Comparison of ENCODE assay signal across 18 cellular contexts in genomic region chr14:82528011-82528410, GRCh38.
"Had no signal": no experiment of that assay in that cellular context is flagged by ENCODE, and none has a peak within 500 bp of the region (broad histone marks: within the 10 kb centered on the region; RNA-seq: fewer than 3 reads in every experiment).

No MANE protein-coding gene starts in this region.

- H3K36me3 ChIP-seq: esophagus muscularis mucosa, left ventricle myocardium inferior, neutrophil, stomach, upper lobe of left lung, WERI-Rb-1 had no signal

- H3K4me3 ChIP-seq: coronary artery, esophagus muscularis mucosa, left ventricle myocardium inferior, stomach, testis, upper lobe of left lung had no signal

- H3K27me3 ChIP-seq: esophagus muscularis mucosa, neutrophil, stomach, testis, upper lobe of left lung had no signal

- H3K9me3 ChIP-seq: esophagus muscularis mucosa, left ventricle myocardium inferior, neutrophil, stomach, testis, upper lobe of left lung had no signal

- DNase-seq: activated CD4-positive, alpha-beta T cell treated with anti-CD3 and anti-CD28 coated beads, Interleukin-2, amount 50 U/mL, for 48 hours; activated CD8-positive, alpha-beta memory T cell treated with anti-CD3 and anti-CD28 coated beads, Interleukin-2, amount 10 ng/mL, durations not matched to agents 7 days and 5 days; activated T-cell treated with anti-CD3 and anti-CD28 coated beads, Interleukin-2, amount 50 U/mL, for 1 hour; amniotic stem cell; effector CD4-positive, alpha-beta T cell; hypothalamus; kidney; left ventricle myocardium inferior; naive thymus-derived CD8-positive, alpha-beta T cell; stimulated activated CD4-positive, alpha-beta T cell treated with anti-CD3 and anti-CD28 coated beads, Interleukin-12 subunit alpha, Interleukin-12 subunit beta, amount 100 ng/mL, for 4 hours; stimulated activated CD4-positive, alpha-beta T cell treated with anti-CD3 and anti-CD28 coated beads, Interleukin-2, amount 100 ng/mL, for 24 hours; stomach; testis; upper lobe of left lung; WERI-Rb-1 had no signal
